8 cellular contexts compared by ENCODE assay signal in the genomic region with DNA sequence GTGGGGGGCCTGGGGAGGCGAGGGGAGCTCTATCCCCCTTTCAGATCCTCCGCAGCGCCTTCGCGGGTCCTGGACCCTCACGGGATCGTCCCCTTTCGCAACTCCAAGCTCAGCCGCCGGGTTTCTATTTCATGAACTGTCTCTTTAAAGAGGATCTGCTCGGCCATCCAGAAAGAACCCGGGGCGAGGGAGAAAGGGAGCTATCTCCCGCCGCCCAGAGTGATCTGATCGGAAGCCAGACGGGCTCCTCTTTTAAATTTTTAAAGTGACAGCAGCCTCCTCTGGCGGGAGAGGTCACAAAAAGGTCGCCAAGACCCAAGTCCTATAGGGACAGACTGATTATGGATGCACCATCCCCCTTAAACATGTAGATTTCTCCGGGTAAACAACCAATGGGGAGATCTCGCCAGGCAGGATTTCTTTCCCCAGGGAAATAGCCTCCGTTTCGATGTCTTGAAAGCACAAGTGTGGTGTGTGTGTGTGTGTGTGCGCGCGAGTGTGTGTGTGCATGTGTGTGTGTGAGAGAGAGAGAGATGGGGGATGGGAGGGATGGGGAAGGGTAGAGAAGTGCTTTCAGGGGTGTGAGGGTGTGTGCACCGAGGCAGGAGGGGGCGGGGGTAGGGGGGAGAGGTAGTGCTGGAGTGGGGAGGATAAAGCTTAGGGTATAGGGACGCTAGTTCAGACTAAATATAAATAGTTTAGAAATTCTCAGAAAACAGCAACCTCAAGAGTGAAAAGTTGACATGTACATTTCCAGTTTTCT.
DNase-seq lines count a peak whose midpoint lies in the region; ATAC-seq and TF ChIP-seq lines count a peak whose summit lies in the region.

No MANE protein-coding gene starts in this region.

- H3K27me3 ChIP-seq in BLaER1 (peaks cover 86% of the 10 kb centered on the region), SJCRH30 (no peaks in the 10 kb centered on the region), right lobe of liver (peaks cover 10 to 40% of the 10 kb centered on the region in 2 donors)

- H3K4me1 ChIP-seq in BLaER1 = peaks cover 12% of the 10 kb centered on the region
- H3K4me1 ChIP-seq in SJCRH30 = peaks cover 12% of the 10 kb centered on the region
- H3K4me1 ChIP-seq in right lobe of liver = peaks cover 0 to 20% (median 6%) of the 10 kb centered on the region in 4 donors

- TF ChIP-seq CTCF in right lobe of liver (IDR thresholded peaks at IDR 0.05) = no peak

- H3K9ac ChIP-seq in BLaER1 = no peak overlapping the region

- no peak for TF ChIP-seq POLR2A in right lobe of liver (IDR thresholded peaks at IDR 0.05)

- WGBS in right lobe of liver (ENCODE audit: insufficient coverage, low coverage, low lambda C conversion rate, missing lambda C conversion rate) = under 1% methylated on average over 29 of the region's 29 CpGs

- peak; percentile 45 to 59 (median 52) for ATAC-seq in right lobe of liver
- no peak for ATAC-seq in GM21737 (IDR thresholded peaks at IDR 0.05; ENCODE audit: unreplicated experiment)

- H3K9me3 ChIP-seq in BLaER1 (no peaks in the 10 kb centered on the region), SJCRH30 (replicated peaks) (no peaks in the 10 kb centered on the region), right lobe of liver (no peaks in the 10 kb centered on the region)

- DNase-seq in HPDE6-E6E7 (ENCODE audit: extremely low spot score) = peak; percentile 58
- DNase-seq in SJCRH30 = peak; percentile 80 to 86
- DNase-seq in ecto neural progenitor cell (ENCODE audit: low spot score) = peak; percentile 88
- peak; percentile 31 to 59 (median 47) for DNase-seq in right lobe of liver
- DNase-seq in substantia nigra (lab: John Stamatoyannopoulos, UW) = no peak
- DNase-seq in activated gamma-delta T cell (lab: John Stamatoyannopoulos, UW) = no peak

- H3K27ac ChIP-seq in BLaER1 = no peak overlapping the region
- peak overlapping the region; percentile 60 for H3K27ac ChIP-seq in SJCRH30
- peak overlapping the region; percentile 8 to 58 (median 25) for H3K27ac ChIP-seq in right lobe of liver
- peak overlapping the region; percentile 24 for H3K27ac ChIP-seq in substantia nigra (ENCODE audit: low read depth, low read length, poor library complexity, severe bottlenecking)

- H3K4me2 ChIP-seq in BLaER1 = peak overlapping the region; percentile 51

- H3K36me3 ChIP-seq in BLaER1 (no peaks in the 10 kb centered on the region), SJCRH30 (no peaks in the 10 kb centered on the region), right lobe of liver (no peaks in the 10 kb centered on the region)

- intact Hi-C loops in right lobe of liver (cut with DNase I) = no loop called here

- H3K4me3 ChIP-seq in BLaER1 (no peak overlapping the region), SJCRH30 (peak overlapping the region; percentile 88), right lobe of liver (peak overlapping the region; percentile 18 to 31 (median 25))

- peaks cover 59% of the 10 kb centered on the region for H4K20me1 ChIP-seq in BLaER1

Comparison
In these comparisons a context has a peak if more than half of its experiments do, and no peak if none do; other contexts are left out.
1. DNase-seq: peak in HPDE6-E6E7 (single experiment), SJCRH30 (2 of 2), ecto neural progenitor cell (single experiment) and right lobe of liver (3 of 3); none in substantia nigra (0 of 49) and activated gamma-delta T cell (single experiment).